ENCODE assay signal across 13 cellular contexts in genomic region chr2:40957508-40957907, GRCh38.
A peak's percentile ranks its signal among the peaks of the same experiment; 100 is the strongest.
DNase-seq lines count a peak whose midpoint lies in the region; ATAC-seq and TF ChIP-seq lines count a peak whose summit lies in the region.
"Had no signal": no experiment of that assay in that cellular context is flagged by ENCODE, and none has a peak within 500 bp of the region (broad histone marks: within the 10 kb centered on the region; RNA-seq: fewer than 3 reads in every experiment).

No MANE protein-coding gene starts in this region.

- intact Hi-C loops in activated CD8-positive, alpha-beta T cell treated with anti-CD3 and anti-CD28 coated beads for 36 hours (cut with micrococcal nuclease) = no loop called here

- no peak overlapping the region for H4K8ac ChIP-seq in H9 (replicated peaks; ENCODE audit: insufficient read length, low read depth, low read length)

- WGBS in H9 (ENCODE audit: extremely low coverage, insufficient read length, low lambda C conversion rate) = no CpG with 5 or more reads among the region's 9 CpGs

- no peak overlapping the region for H3K14ac ChIP-seq in H9 (ENCODE audit: insufficient read depth, low read length)

- no peak overlapping the region for H3K4me2 ChIP-seq in H9 (ENCODE audit: insufficient read depth, insufficient read length, low read length)

- H3K27me3 ChIP-seq in H9 (ENCODE audit: insufficient read depth, low read length) = no peaks in the 10 kb centered on the region
- H3K27me3 ChIP-seq: suprapubic skin had no signal

- no peaks in the 10 kb centered on the region for H3K36me3 Mint-ChIP-seq in H9 (ENCODE audit: insufficient read depth in 1 of 3, low read depth in 3 of 3)
- H3K36me3 Mint-ChIP-seq in activated T-helper 17 cell treated with anti-CD3 and anti-CD28 coated beads, Interleukin-2, amount 50 U/mL, for 72 hours (ENCODE audit: low read depth) = no peaks in the 10 kb centered on the region
- no peaks in the 10 kb centered on the region for H3K36me3 Mint-ChIP-seq in activated CD8-positive, alpha-beta T cell treated with anti-CD3 and anti-CD28 coated beads for 36 hours (ENCODE audit: low read depth)
- H3K36me3 Mint-ChIP-seq: brain, immature natural killer cell had no signal

- TF ChIP-seq CTCF in H9 (conservative IDR thresholded peaks at IDR 0.05) = no peak
- no peak for TF ChIP-seq CTCF in activated CD8-positive, alpha-beta T cell treated with anti-CD3 and anti-CD28 coated beads for 36 hours (IDR thresholded peaks at IDR 0.05)

- no peak overlapping the region for H2BK15ac ChIP-seq in H9 (ENCODE audit: low read depth, low read length)

- no peaks in the 10 kb centered on the region for H3K9me3 ChIP-seq in H9 (ENCODE audit: control insufficient read depth, low read depth, low read length)
- H3K9me3 ChIP-seq: suprapubic skin had no signal

- POLR2A ChIA-PET in activated CD8-positive, alpha-beta T cell treated with anti-CD3 and anti-CD28 coated beads for 36 hours (lab: Charles Lee) = no interaction called here

- no peak overlapping the region for H3K23ac ChIP-seq in H9 (ENCODE audit: insufficient read length, low read depth, low read length)

- H2BK120ac ChIP-seq in H9 (ENCODE audit: low read depth, low read length, poor library complexity, severe bottlenecking) = no peak overlapping the region

- H4K91ac ChIP-seq in H9 (ENCODE audit: insufficient read length, low read depth, low read length) = no peak overlapping the region

- no peaks in the 10 kb centered on the region for H3K9me3 Mint-ChIP-seq in H9
- H3K9me3 Mint-ChIP-seq in activated T-helper 17 cell treated with anti-CD3 and anti-CD28 coated beads, Interleukin-2, amount 50 U/mL, for 72 hours = peaks cover 5% of the 10 kb centered on the region
- peaks cover 3% of the 10 kb centered on the region for H3K9me3 Mint-ChIP-seq in activated CD8-positive, alpha-beta T cell treated with anti-CD3 and anti-CD28 coated beads for 36 hours
- H3K9me3 Mint-ChIP-seq: brain had no signal

- H3K4me1 Mint-ChIP-seq in H9 = peaks cover 3 to 4% of the 10 kb centered on the region in 2 experiments; a peak in 1 of 4 replicates
- no peaks in the 10 kb centered on the region for H3K4me1 Mint-ChIP-seq in activated T-helper 17 cell treated with anti-CD3 and anti-CD28 coated beads, Interleukin-2, amount 50 U/mL, for 72 hours
- H3K4me1 Mint-ChIP-seq in activated CD8-positive, alpha-beta T cell treated with anti-CD3 and anti-CD28 coated beads for 36 hours (ENCODE audit: low read depth) = no peaks in the 10 kb centered on the region
- H3K4me1 Mint-ChIP-seq: immature natural killer cell had no signal

- H3K27ac Mint-ChIP-seq in H9 = peak overlapping the region in 2 of 3 experiments; percentile 59 to 62; a peak in 1 of 7 replicates
- no peak overlapping the region for H3K27ac Mint-ChIP-seq in activated T-helper 17 cell treated with anti-CD3 and anti-CD28 coated beads, Interleukin-2, amount 50 U/mL, for 72 hours
- no peak overlapping the region for H3K27ac Mint-ChIP-seq in activated CD8-positive, alpha-beta T cell treated with anti-CD3 and anti-CD28 coated beads for 36 hours
- H3K27ac Mint-ChIP-seq: brain, immature natural killer cell had no signal

- H3K4me3 Mint-ChIP-seq in H9 = no peak overlapping the region
- no peak overlapping the region for H3K4me3 Mint-ChIP-seq in activated T-helper 17 cell treated with anti-CD3 and anti-CD28 coated beads, Interleukin-2, amount 50 U/mL, for 72 hours
- no peak overlapping the region for H3K4me3 Mint-ChIP-seq in activated CD8-positive, alpha-beta T cell treated with anti-CD3 and anti-CD28 coated beads for 36 hours
- H3K4me3 Mint-ChIP-seq: brain, immature natural killer cell had no signal

- H3K18ac ChIP-seq in H9 (ENCODE audit: insufficient read length, low read depth, low read length) = no peak overlapping the region

- no peaks in the 10 kb centered on the region for H3K79me2 ChIP-seq in H9 (ENCODE audit: insufficient read depth, low read length)

- no peak for ATAC-seq in activated T-helper 17 cell treated with anti-CD3 and anti-CD28 coated beads, Interleukin-2, amount 50 U/mL, for 72 hours (replicated peaks)
- no peak for ATAC-seq in activated CD8-positive, alpha-beta T cell treated with anti-CD3 and anti-CD28 coated beads for 36 hours

- H2BK5ac ChIP-seq in H9 (ENCODE audit: insufficient read length, low read length) = no peak overlapping the region

- H3T11ph ChIP-seq in H9 (ENCODE audit: low read length) = no peak overlapping the region

- no peaks in the 10 kb centered on the region for H3K79me1 ChIP-seq in H9 (ENCODE audit: insufficient read depth, low read depth, low read length, poor library complexity, severe bottlenecking)

- no peak overlapping the region for H2BK12ac ChIP-seq in H9 (ENCODE audit: insufficient read length, low read depth, low read length)

- no peak overlapping the region for H3K27ac ChIP-seq in H9 (ENCODE audit: insufficient read length, low read depth, low read length)
- H3K27ac ChIP-seq: suprapubic skin had no signal

- H3K9ac ChIP-seq in H9 (ENCODE audit: extremely low read depth, insufficient read length, low read length) = no peak overlapping the region

- no peaks in the 10 kb centered on the region for H3K4me1 ChIP-seq in H9 (ENCODE audit: insufficient read depth, low read length)
- H3K4me1 ChIP-seq: suprapubic skin had no signal

- no peak overlapping the region for H2BK20ac ChIP-seq in H9 (ENCODE audit: low read depth, low read length, poor library complexity, severe bottlenecking)

- DNase-seq in A172 (ENCODE audit: low spot score) (peak; percentile 81), H9 (no peak), OCI-M1 (lab: John Stamatoyannopoulos, UW) (peak; percentile 33), foreskin melanocyte (peak; percentile 12), GM03348 (ENCODE audit: low spot score) (no peak)
- DNase-seq in activated CD8-positive, alpha-beta T cell treated with anti-CD3 and anti-CD28 coated beads for 36 hours = no peak
- no peak for DNase-seq in stimulated activated CD4-positive, alpha-beta T cell treated with anti-CD3 and anti-CD28 coated beads, Interleukin-1b, Interleukin-23, amount 100 ng/mL, for 48 hours
- DNase-seq: activated T-cell treated with anti-CD3 and anti-CD28 coated beads, Interleukin-2, amount 50 U/mL, for 48 hours; immature natural killer cell; T-helper 1 cell had no signal

- CTCF ChIA-PET in activated CD8-positive, alpha-beta T cell treated with anti-CD3 and anti-CD28 coated beads for 36 hours (lab: Charles Lee) = no interaction called here

- no peak overlapping the region for H2AK5ac ChIP-seq in H9 (ENCODE audit: insufficient read length, low read length)

- no peak overlapping the region for H4K5ac ChIP-seq in H9 (ENCODE audit: insufficient read length, low read depth, low read length)

- no peaks in the 10 kb centered on the region for H4K20me1 ChIP-seq in H9 (ENCODE audit: control insufficient read depth, insufficient read depth, insufficient read length)

- no peaks in the 10 kb centered on the region for H3K27me3 Mint-ChIP-seq in H9 (ENCODE audit: low read depth)
- no peaks in the 10 kb centered on the region for H3K27me3 Mint-ChIP-seq in activated T-helper 17 cell treated with anti-CD3 and anti-CD28 coated beads, Interleukin-2, amount 50 U/mL, for 72 hours
- no peaks in the 10 kb centered on the region for H3K27me3 Mint-ChIP-seq in activated CD8-positive, alpha-beta T cell treated with anti-CD3 and anti-CD28 coated beads for 36 hours
- H3K27me3 Mint-ChIP-seq: brain had no signal

- no peaks in the 10 kb centered on the region for H3K23me2 ChIP-seq in H9 (ENCODE audit: insufficient read length, low read depth, low read length, poor library complexity, severe bottlenecking)

- H3K4ac ChIP-seq in H9 (ENCODE audit: low read depth, low read length) = no peak overlapping the region

- H2AFZ ChIP-seq in H9 (ENCODE audit: low read length) = no peak overlapping the region

- no peak overlapping the region for H3K56ac ChIP-seq in H9 (ENCODE audit: insufficient read length, low read depth, low read length)

Comparison
In these comparisons a context has a peak if more than half of its experiments do, and no peak if none do; other contexts are left out.
1. DNase-seq: peak in A172 (single experiment), OCI-M1 (single experiment) and foreskin melanocyte (single experiment); none in H9 (single experiment), GM03348 (single experiment), activated CD8-positive, alpha-beta T cell treated with anti-CD3 and anti-CD28 coated beads for 36 hours (single experiment) and stimulated activated CD4-positive, alpha-beta T cell treated with anti-CD3 and anti-CD28 coated beads, Interleukin-1b, Interleukin-23, amount 100 ng/mL, for 48 hours (single experiment).
2. H3K27ac Mint-ChIP-seq: peak in H9 (2 of 3); none in activated T-helper 17 cell treated with anti-CD3 and anti-CD28 coated beads, Interleukin-2, amount 50 U/mL, for 72 hours (single experiment) and activated CD8-positive, alpha-beta T cell treated with anti-CD3 and anti-CD28 coated beads for 36 hours (single experiment).